1 cellular context compared by ENCODE assay signal in the genomic region with DNA sequence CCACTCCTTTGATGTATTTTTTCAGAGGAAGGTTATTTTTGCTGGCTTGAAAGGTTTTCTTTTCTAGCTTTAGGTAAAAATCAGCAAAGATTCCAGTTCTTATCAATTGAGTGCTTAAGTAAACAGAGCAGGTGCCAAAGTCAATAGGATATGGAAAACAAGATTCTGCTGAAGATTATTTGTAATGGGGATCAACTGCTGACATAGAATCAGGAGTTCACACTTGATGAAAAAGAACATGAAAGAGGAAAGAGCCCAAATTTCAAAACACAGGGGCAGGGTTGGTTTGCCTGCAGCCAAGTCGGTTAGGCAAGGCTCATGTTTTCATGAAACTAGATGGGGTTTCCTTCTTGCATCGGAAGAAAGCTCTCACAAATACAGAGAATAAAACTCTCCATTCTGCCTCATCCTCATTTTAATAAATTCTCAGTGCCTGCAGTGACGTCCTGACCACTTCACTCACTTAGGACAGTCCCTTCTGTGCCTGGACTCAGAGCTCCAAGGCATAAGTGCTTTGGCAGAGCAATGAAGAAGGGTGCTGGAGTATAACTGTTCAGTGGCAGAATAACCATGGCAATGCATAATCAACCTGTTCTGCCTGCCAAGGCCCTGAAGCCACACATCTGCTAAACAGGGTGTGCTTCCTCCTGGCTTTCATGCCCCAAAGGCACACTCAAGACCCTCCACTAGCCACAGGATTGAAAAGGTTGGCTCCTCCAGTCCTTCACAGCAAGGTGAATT.
TF ChIP-seq lines count a peak whose summit lies in the region.

No MANE protein-coding gene starts in this region.

TF ChIP-seq in HepG2, 621 proteins besides CTCF, POLR2A, EP300 and RAD21 (continued from another document and continues in another):
- TF ChIP-seq, protein P1, sequence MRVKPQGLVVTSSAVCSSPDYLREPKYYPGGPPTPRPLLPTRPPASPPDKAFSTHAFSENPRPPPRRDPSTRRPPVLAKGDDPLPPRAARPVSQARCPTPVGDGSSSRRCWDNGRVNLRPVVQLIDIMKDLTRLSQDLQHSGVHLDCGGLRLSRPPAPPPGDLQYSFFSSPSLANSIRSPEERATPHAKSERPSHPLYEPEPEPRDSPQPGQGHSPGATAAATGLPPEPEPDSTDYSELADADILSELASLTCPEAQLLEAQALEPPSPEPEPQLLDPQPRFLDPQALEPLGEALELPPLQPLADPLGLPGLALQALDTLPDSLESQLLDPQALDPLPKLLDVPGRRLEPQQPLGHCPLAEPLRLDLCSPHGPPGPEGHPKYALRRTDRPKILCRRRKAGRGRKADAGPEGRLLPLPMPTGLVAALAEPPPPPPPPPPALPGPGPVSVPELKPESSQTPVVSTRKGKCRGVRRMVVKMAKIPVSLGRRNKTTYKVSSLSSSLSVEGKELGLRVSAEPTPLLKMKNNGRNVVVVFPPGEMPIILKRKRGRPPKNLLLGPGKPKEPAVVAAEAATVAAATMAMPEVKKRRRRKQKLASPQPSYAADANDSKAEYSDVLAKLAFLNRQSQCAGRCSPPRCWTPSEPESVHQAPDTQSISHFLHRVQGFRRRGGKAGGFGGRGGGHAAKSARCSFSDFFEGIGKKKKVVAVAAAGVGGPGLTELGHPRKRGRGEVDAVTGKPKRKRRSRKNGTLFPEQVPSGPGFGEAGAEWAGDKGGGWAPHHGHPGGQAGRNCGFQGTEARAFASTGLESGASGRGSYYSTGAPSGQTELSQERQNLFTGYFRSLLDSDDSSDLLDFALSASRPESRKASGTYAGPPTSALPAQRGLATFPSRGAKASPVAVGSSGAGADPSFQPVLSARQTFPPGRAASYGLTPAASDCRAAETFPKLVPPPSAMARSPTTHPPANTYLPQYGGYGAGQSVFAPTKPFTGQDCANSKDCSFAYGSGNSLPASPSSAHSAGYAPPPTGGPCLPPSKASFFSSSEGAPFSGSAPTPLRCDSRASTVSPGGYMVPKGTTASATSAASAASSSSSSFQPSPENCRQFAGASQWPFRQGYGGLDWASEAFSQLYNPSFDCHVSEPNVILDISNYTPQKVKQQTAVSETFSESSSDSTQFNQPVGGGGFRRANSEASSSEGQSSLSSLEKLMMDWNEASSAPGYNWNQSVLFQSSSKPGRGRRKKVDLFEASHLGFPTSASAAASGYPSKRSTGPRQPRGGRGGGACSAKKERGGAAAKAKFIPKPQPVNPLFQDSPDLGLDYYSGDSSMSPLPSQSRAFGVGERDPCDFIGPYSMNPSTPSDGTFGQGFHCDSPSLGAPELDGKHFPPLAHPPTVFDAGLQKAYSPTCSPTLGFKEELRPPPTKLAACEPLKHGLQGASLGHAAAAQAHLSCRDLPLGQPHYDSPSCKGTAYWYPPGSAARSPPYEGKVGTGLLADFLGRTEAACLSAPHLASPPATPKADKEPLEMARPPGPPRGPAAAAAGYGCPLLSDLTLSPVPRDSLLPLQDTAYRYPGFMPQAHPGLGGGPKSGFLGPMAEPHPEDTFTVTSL (CRISPR knock-in tag; IDR thresholded peaks at IDR 0.05; ENCODE audit: borderline replicate concordance), result peak; percentile 43; the same call in 1 of the 2 replicates
- TF ChIP-seq, protein P2, sequence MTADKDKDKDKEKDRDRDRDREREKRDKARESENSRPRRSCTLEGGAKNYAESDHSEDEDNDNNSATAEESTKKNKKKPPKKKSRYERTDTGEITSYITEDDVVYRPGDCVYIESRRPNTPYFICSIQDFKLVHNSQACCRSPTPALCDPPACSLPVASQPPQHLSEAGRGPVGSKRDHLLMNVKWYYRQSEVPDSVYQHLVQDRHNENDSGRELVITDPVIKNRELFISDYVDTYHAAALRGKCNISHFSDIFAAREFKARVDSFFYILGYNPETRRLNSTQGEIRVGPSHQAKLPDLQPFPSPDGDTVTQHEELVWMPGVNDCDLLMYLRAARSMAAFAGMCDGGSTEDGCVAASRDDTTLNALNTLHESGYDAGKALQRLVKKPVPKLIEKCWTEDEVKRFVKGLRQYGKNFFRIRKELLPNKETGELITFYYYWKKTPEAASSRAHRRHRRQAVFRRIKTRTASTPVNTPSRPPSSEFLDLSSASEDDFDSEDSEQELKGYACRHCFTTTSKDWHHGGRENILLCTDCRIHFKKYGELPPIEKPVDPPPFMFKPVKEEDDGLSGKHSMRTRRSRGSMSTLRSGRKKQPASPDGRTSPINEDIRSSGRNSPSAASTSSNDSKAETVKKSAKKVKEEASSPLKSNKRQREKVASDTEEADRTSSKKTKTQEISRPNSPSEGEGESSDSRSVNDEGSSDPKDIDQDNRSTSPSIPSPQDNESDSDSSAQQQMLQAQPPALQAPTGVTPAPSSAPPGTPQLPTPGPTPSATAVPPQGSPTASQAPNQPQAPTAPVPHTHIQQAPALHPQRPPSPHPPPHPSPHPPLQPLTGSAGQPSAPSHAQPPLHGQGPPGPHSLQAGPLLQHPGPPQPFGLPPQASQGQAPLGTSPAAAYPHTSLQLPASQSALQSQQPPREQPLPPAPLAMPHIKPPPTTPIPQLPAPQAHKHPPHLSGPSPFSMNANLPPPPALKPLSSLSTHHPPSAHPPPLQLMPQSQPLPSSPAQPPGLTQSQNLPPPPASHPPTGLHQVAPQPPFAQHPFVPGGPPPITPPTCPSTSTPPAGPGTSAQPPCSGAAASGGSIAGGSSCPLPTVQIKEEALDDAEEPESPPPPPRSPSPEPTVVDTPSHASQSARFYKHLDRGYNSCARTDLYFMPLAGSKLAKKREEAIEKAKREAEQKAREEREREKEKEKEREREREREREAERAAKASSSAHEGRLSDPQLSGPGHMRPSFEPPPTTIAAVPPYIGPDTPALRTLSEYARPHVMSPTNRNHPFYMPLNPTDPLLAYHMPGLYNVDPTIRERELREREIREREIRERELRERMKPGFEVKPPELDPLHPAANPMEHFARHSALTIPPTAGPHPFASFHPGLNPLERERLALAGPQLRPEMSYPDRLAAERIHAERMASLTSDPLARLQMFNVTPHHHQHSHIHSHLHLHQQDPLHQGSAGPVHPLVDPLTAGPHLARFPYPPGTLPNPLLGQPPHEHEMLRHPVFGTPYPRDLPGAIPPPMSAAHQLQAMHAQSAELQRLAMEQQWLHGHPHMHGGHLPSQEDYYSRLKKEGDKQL (CRISPR knock-in tag; IDR thresholded peaks at IDR 0.05; ENCODE audit: low read depth), result peak; percentile 75; the same call in 1 of the 2 replicates
- TF ChIP-seq MAFG (CRISPR knock-in tag; IDR thresholded peaks at IDR 0.05) (no peak), GATAD2A (CRISPR knock-in tag; IDR thresholded peaks at IDR 0.05) (peak; percentile 55; the same call in 1 of the 2 replicates), CREB1 (IDR thresholded peaks at IDR 0.05) (no peak), CREB1 (CRISPR knock-in tag; IDR thresholded peaks at IDR 0.05) (no peak), SOX5 (CRISPR knock-in tag; IDR thresholded peaks at IDR 0.05; ENCODE audit: borderline replicate concordance) (peak; percentile 33; the same call in 1 of the 2 replicates), NCOA2 (CRISPR knock-in tag; IDR thresholded peaks at IDR 0.05) (peak; percentile 21; the same call in 1 of the 2 replicates), CCDC6 (CRISPR knock-in tag; IDR thresholded peaks at IDR 0.05) (no peak), IKZF4 (CRISPR knock-in tag; IDR thresholded peaks at IDR 0.05; ENCODE audit: borderline replicate concordance, low read depth, not compliant biosample characterization) (no peak), EEA1 (CRISPR knock-in tag; IDR thresholded peaks at IDR 0.05; ENCODE audit: borderline replicate concordance) (no peak), HDAC2 (CRISPR knock-in tag; IDR thresholded peaks at IDR 0.05) (0 out of 2 replicates have a peak, but pooled peaks have one; percentile 22), FOXP1 (IDR thresholded peaks at IDR 0.05) (no peak), FOXP1 (CRISPR knock-in tag; IDR thresholded peaks at IDR 0.05) (peak; percentile 75), NFIB (CRISPR knock-in tag; IDR thresholded peaks at IDR 0.05; ENCODE audit: borderline replicate concordance) (no peak), HMG20A (CRISPR knock-in tag; IDR thresholded peaks at IDR 0.05; ENCODE audit: borderline replicate concordance) (peak; percentile 70; the same call in 1 of the 2 replicates), PAWR (CRISPR knock-in tag; IDR thresholded peaks at IDR 0.05; ENCODE audit: borderline replicate concordance) (no peak), ZNF292 (CRISPR knock-in tag; IDR thresholded peaks at IDR 0.05; ENCODE audit: borderline replicate concordance, low read depth) (no peak), PLRG1 (conservative IDR thresholded peaks at IDR 0.05) (no peak), TCF7 (IDR thresholded peaks at IDR 0.05; ENCODE audit: low read depth) (peak; percentile 69), MEIS1 (CRISPR knock-in tag; IDR thresholded peaks at IDR 0.05; ENCODE audit: borderline replicate concordance) (no peak), GATA4 (IDR thresholded peaks at IDR 0.05; ENCODE audit: borderline replicate concordance, low read depth) (peak; percentile 69; the same call in 1 of the 2 replicates)
- TF ChIP-seq, protein P3, sequence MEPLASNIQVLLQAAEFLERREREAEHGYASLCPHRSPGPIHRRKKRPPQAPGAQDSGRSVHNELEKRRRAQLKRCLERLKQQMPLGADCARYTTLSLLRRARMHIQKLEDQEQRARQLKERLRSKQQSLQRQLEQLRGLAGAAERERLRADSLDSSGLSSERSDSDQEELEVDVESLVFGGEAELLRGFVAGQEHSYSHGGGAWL (CRISPR knock-in tag; IDR thresholded peaks at IDR 0.05), result no peak
- TF ChIP-seq, protein P4, sequence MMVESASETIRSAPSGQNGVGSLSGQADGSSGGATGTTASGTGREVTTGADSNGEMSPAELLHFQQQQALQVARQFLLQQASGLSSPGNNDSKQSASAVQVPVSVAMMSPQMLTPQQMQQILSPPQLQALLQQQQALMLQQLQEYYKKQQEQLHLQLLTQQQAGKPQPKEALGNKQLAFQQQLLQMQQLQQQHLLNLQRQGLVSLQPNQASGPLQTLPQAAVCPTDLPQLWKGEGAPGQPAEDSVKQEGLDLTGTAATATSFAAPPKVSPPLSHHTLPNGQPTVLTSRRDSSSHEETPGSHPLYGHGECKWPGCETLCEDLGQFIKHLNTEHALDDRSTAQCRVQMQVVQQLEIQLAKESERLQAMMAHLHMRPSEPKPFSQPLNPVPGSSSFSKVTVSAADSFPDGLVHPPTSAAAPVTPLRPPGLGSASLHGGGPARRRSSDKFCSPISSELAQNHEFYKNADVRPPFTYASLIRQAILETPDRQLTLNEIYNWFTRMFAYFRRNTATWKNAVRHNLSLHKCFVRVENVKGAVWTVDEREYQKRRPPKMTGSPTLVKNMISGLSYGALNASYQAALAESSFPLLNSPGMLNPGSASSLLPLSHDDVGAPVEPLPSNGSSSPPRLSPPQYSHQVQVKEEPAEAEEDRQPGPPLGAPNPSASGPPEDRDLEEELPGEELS (CRISPR knock-in tag; IDR thresholded peaks at IDR 0.05), result peak; percentile 50; the same call in 1 of the 2 replicates
- TF ChIP-seq, protein P5, sequence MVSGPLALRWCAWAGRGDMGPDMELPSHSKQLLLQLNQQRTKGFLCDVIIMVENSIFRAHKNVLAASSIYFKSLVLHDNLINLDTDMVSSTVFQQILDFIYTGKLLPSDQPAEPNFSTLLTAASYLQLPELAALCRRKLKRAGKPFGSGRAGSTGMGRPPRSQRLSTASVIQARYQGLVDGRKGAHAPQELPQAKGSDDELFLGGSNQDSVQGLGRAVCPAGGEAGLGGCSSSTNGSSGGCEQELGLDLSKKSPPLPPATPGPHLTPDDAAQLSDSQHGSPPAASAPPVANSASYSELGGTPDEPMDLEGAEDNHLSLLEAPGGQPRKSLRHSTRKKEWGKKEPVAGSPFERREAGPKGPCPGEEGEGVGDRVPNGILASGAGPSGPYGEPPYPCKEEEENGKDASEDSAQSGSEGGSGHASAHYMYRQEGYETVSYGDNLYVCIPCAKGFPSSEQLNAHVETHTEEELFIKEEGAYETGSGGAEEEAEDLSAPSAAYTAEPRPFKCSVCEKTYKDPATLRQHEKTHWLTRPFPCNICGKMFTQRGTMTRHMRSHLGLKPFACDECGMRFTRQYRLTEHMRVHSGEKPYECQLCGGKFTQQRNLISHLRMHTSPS (CRISPR knock-in tag; IDR thresholded peaks at IDR 0.05; ENCODE audit: low read depth), result no peak
- TF ChIP-seq, protein P6, sequence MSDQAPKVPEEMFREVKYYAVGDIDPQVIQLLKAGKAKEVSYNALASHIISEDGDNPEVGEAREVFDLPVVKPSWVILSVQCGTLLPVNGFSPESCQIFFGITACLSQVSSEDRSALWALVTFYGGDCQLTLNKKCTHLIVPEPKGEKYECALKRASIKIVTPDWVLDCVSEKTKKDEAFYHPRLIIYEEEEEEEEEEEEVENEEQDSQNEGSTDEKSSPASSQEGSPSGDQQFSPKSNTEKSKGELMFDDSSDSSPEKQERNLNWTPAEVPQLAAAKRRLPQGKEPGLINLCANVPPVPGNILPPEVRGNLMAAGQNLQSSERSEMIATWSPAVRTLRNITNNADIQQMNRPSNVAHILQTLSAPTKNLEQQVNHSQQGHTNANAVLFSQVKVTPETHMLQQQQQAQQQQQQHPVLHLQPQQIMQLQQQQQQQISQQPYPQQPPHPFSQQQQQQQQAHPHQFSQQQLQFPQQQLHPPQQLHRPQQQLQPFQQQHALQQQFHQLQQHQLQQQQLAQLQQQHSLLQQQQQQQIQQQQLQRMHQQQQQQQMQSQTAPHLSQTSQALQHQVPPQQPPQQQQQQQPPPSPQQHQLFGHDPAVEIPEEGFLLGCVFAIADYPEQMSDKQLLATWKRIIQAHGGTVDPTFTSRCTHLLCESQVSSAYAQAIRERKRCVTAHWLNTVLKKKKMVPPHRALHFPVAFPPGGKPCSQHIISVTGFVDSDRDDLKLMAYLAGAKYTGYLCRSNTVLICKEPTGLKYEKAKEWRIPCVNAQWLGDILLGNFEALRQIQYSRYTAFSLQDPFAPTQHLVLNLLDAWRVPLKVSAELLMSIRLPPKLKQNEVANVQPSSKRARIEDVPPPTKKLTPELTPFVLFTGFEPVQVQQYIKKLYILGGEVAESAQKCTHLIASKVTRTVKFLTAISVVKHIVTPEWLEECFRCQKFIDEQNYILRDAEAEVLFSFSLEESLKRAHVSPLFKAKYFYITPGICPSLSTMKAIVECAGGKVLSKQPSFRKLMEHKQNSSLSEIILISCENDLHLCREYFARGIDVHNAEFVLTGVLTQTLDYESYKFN (CRISPR knock-in tag; conservative IDR thresholded peaks at IDR 0.05), result peak; percentile 28; the same call in 1 of the 2 replicates
